14 cellular contexts compared by ENCODE assay signal in genomic region chr3:117017135-117017990, GRCh38.
DNase-seq lines count a peak whose midpoint lies in the region; ATAC-seq, FAIRE-seq and TF ChIP-seq lines count a peak whose summit lies in the region.
"Had no signal": no experiment of that assay in that cellular context is flagged by ENCODE, and none has a peak within 500 bp of the region (broad histone marks: within the 10 kb centered on the region; RNA-seq: fewer than 3 reads in every experiment).

No MANE protein-coding gene starts in this region.

- H3K4me1 ChIP-seq in pancreas (no peaks in the 10 kb centered on the region), uterus (no peaks in the 10 kb centered on the region)

- H3K27me3 ChIP-seq in pancreas (no peaks in the 10 kb centered on the region), uterus (no peaks in the 10 kb centered on the region)

- FAIRE-seq in pancreas (lab: Jason Lieb, UNC), result no peak
- FAIRE-seq: endothelial cell of umbilical vein, islet of Langerhans had no signal

- no peaks in the 10 kb centered on the region for H3K36me3 ChIP-seq in pancreas
- no peaks in the 10 kb centered on the region for H3K36me3 ChIP-seq in uterus

- DNase-seq in iris pigment epithelial cell (ENCODE audit: low read depth) (peak; percentile 1), pancreas (no peak), immature natural killer cell (no peak), uterus (no peak)
- DNase-seq: activated CD8-positive, alpha-beta memory T cell treated with anti-CD3 and anti-CD28 coated beads, Interleukin-2, amount 50 U/mL, for 4 hours; Kasumi-1; NCI-H774; nephron progenitor cell; stimulated activated CD4-positive, alpha-beta T cell treated with anti-CD3 and anti-CD28 coated beads, Interleukin-1b, Interleukin-23, amount 100 ng/mL, for 48 hours had no signal

- H3K27ac ChIP-seq in pancreas, result no peak overlapping the region
- H3K27ac ChIP-seq in uterus, result no peak overlapping the region

- intact Hi-C loops in pancreas (cut with DNase I), result loop anchor here in 2 of 3 donors (10.0 kb wide), 2 partner anchors 507 to 697 kb away; no protein-coding TSS in a partner anchor
- intact Hi-C loops in uterus (cut with DNase I; ENCODE audit: low total_unique reads), result no loop called here

- H3K9me3 ChIP-seq in pancreas, result no peaks in the 10 kb centered on the region
- no peaks in the 10 kb centered on the region for H3K9me3 ChIP-seq in uterus

- ATAC-seq in GM19025 (IDR thresholded peaks at IDR 0.05; ENCODE audit: low read depth, unreplicated experiment) (peak; percentile 78), GM21737 (IDR thresholded peaks at IDR 0.05; ENCODE audit: unreplicated experiment) (peak; percentile 81), HG03196 (IDR thresholded peaks at IDR 0.05; ENCODE audit: unreplicated experiment) (peak; percentile 70), pancreas (no peak)

- H3K36me3 Mint-ChIP-seq in immature natural killer cell, result no peaks in the 10 kb centered on the region

- H3K27ac Mint-ChIP-seq in immature natural killer cell, result no peak overlapping the region
- H3K27ac Mint-ChIP-seq: nephron progenitor cell had no signal

- TF ChIP-seq CTCF in pancreas (IDR thresholded peaks at IDR 0.05), result no peak
- no peak for TF ChIP-seq CTCF in uterus (IDR thresholded peaks at IDR 0.05)

- no peaks in the 10 kb centered on the region for H3K4me1 Mint-ChIP-seq in immature natural killer cell

- H3K9me3 Mint-ChIP-seq in immature natural killer cell, result peaks cover 0 to 7% (median 4%) of the 10 kb centered on the region in 6 donors
- H3K9me3 Mint-ChIP-seq: nephron progenitor cell had no signal

- H3K4me3 ChIP-seq in pancreas, result no peak overlapping the region
- H3K4me3 ChIP-seq in uterus, result no peak overlapping the region

- WGBS in pancreas, 2 donors, result 53 to 66% methylated on average over 6 of the region's 7 CpGs

- TF ChIP-seq POLR2A in uterus (IDR thresholded peaks at IDR 0.05), result no peak

- no peak overlapping the region for H3K4me3 Mint-ChIP-seq in immature natural killer cell
- H3K4me3 Mint-ChIP-seq: nephron progenitor cell had no signal

- peaks cover 0 to 5% (median 0%) of the 10 kb centered on the region in 3 donors for H3K27me3 Mint-ChIP-seq in immature natural killer cell (ENCODE audit: low read depth in 3 of 3)

Comparison
In these comparisons a context has a peak if more than half of its experiments do, and no peak if none do; other contexts are left out.
1. ATAC-seq: peak in GM19025 (single experiment), GM21737 (single experiment) and HG03196 (single experiment); none in pancreas (0 of 4).